Comparison of ENCODE assay signal across 8 cellular contexts in genomic region chrX:41276661-41277506, GRCh38. TPM values are rescaled to one million over a fixed set of nuclear protein-coding genes. Genes with fewer than 3 reads are reported as not detected.
DNase-seq lines count a peak whose midpoint lies in the region; TF ChIP-seq lines count a peak whose summit lies in the region.

No MANE protein-coding gene starts in this region.

- no peak overlapping the region for H3K27ac ChIP-seq in CD4-positive, alpha-beta memory T cell (ENCODE audit: low read depth, low read length)
- H3K27ac ChIP-seq in mammary epithelial cell (ENCODE audit: insufficient read depth, low read depth, low read length): no peak overlapping the region
- H3K27ac ChIP-seq in muscle layer of duodenum (ENCODE audit: low read length): no peak overlapping the region

- H4K20me1 ChIP-seq in Loucy (ENCODE audit: insufficient read depth, low read length, poor library complexity, severe bottlenecking) (no peaks in the 10 kb centered on the region), mammary epithelial cell (ENCODE audit: insufficient read depth, low read length) (no peaks in the 10 kb centered on the region)

- CTCF ChIA-PET in CD4-positive, alpha-beta memory T cell (lab: Charles Lee; ENCODE audit: partially characterized antibody): interaction anchor here (0.6 to 1.3 kb wide), 2 partner anchors 53 to 236 kb away, joined by 5 to 6 read pairs; no protein-coding TSS in a partner anchor
- CTCF ChIA-PET in mammary epithelial cell (lab: Charles Lee; ENCODE audit: low non-redundant PET): no interaction called here

- DNase-seq in CD4-positive, alpha-beta memory T cell: no peak
- no peak for DNase-seq in mammary epithelial cell
- DNase-seq in glomerular visceral epithelial cell (ENCODE audit: extremely low spot score): no peak
- no peak for DNase-seq in NOMO-1 treated with dmso at 0.1 percent for 144 hours (lab: John Stamatoyannopoulos, UW; ENCODE audit: unreplicated experiment)
- no peak for DNase-seq in NCI-H1048 (lab: John Stamatoyannopoulos, UW)
- no peak for DNase-seq in DMS 273 (lab: John Stamatoyannopoulos, UW; ENCODE audit: unreplicated experiment)

- H2AFZ ChIP-seq in Loucy (ENCODE audit: low read length) (peak overlapping the region; percentile 95), mammary epithelial cell (ENCODE audit: low read depth, low read length) (peak overlapping the region; percentile 92)

- H3K9ac ChIP-seq in Loucy (ENCODE audit: low read depth, low read length, poor library complexity, severe bottlenecking): no peak overlapping the region
- H3K9ac ChIP-seq in mammary epithelial cell (ENCODE audit: insufficient read depth, low read length): no peak overlapping the region

- H3K27me3 Mint-ChIP-seq in CD4-positive, alpha-beta memory T cell: no peaks in the 10 kb centered on the region

- no peaks in the 10 kb centered on the region for H3K36me3 ChIP-seq in CD4-positive, alpha-beta memory T cell (ENCODE audit: insufficient read depth, low read length)
- H3K36me3 ChIP-seq in Loucy (ENCODE audit: insufficient read depth, low read length): no peaks in the 10 kb centered on the region
- H3K36me3 ChIP-seq in mammary epithelial cell (ENCODE audit: insufficient read depth, low read length): no peaks in the 10 kb centered on the region
- H3K36me3 ChIP-seq in muscle layer of duodenum (ENCODE audit: control insufficient read depth in 1 of 2, insufficient read depth in 2 of 2, low read length in 2 of 2): no peaks in the 10 kb centered on the region

- H3K9me3 Mint-ChIP-seq in CD4-positive, alpha-beta memory T cell: no peaks in the 10 kb centered on the region

- H3K9me3 ChIP-seq in CD4-positive, alpha-beta memory T cell (ENCODE audit: control insufficient read depth in 1 of 2, low read length in 2 of 2): no peaks in the 10 kb centered on the region
- H3K9me3 ChIP-seq in Loucy (ENCODE audit: insufficient read depth, low read depth, low read length) (no peaks in the 10 kb centered on the region), mammary epithelial cell (replicated peaks; ENCODE audit: insufficient read depth, low read length) (no peaks in the 10 kb centered on the region), muscle layer of duodenum (ENCODE audit: control insufficient read depth in 1 of 2, low read length in 2 of 2) (no peaks in the 10 kb centered on the region)

- H3K4me3 ChIP-seq in CD4-positive, alpha-beta memory T cell (ENCODE audit: low read length in 2 of 2): peak overlapping the region in 1 of 2 donors; percentile 38
- H3K4me3 ChIP-seq in Loucy (ENCODE audit: low read length, poor library complexity, severe bottlenecking) (peak overlapping the region; percentile 78), mammary epithelial cell (replicated peaks in 1 of 3; ENCODE audit: insufficient read depth in 1 of 3, low read depth in 2 of 3, low read length in 3 of 3) (no peak overlapping the region), muscle layer of duodenum (ENCODE audit: low read depth in 1 of 2, low read length in 2 of 2) (peak overlapping the region; percentile 50 to 64)

- H3K4me1 ChIP-seq in CD4-positive, alpha-beta memory T cell (ENCODE audit: insufficient read depth, low read length): peaks cover 5% of the 10 kb centered on the region
- H3K4me1 ChIP-seq in Loucy (ENCODE audit: insufficient read depth, low read length, poor library complexity, severe bottlenecking) (peaks cover 4% of the 10 kb centered on the region), mammary epithelial cell (ENCODE audit: insufficient read depth, low read length) (peaks cover 8% of the 10 kb centered on the region), muscle layer of duodenum (ENCODE audit: control insufficient read depth in 1 of 2, insufficient read depth in 2 of 2, low read length in 2 of 2) (peaks cover 0 to 7% of the 10 kb centered on the region in 2 donors)

- in situ Hi-C loops in mammary epithelial cell (cut with MboI; ENCODE audit: low sequenced_read_pairs in 2 of 2): loop anchor here (5.0 to 25.0 kb wide), 2 partner anchors 165 to 485 kb away; no protein-coding TSS in a partner anchor

- H3K4me1 Mint-ChIP-seq in CD4-positive, alpha-beta memory T cell: peaks cover 0 to 16% (median 2%) of the 10 kb centered on the region in 4 donors

- intact Hi-C loops in CD4-positive, alpha-beta memory T cell (cut with micrococcal nuclease): loop anchor here (1.0 kb wide), 1 partner anchor 165 kb away; no protein-coding TSS in a partner anchor
- intact Hi-C loops in mammary epithelial cell (cut with micrococcal nuclease): loop anchor here (5.0 kb wide), 3 partner anchors 180 to 1845 kb away; no protein-coding TSS in a partner anchor

- H3K36me3 Mint-ChIP-seq in CD4-positive, alpha-beta memory T cell: no peaks in the 10 kb centered on the region

- peak overlapping the region; percentile 73 for H3K4me2 ChIP-seq in Loucy (ENCODE audit: low read depth, low read length, poor library complexity, severe bottlenecking)
- H3K4me2 ChIP-seq in mammary epithelial cell (ENCODE audit: insufficient read depth, low read depth, low read length): peak overlapping the region; percentile 91

- peak overlapping the region in 6 of 7 donors; percentile 32 to 72 (median 56) for H3K27ac Mint-ChIP-seq in CD4-positive, alpha-beta memory T cell

- peak overlapping the region; percentile 76 to 83 (median 81) for H3K4me3 Mint-ChIP-seq in CD4-positive, alpha-beta memory T cell

- no TSS peak for BruUV-seq in mammary epithelial cell (replicated peaks; lab: Mats Ljungman, UMichigan)

- no peaks in the 10 kb centered on the region for H3K27me3 ChIP-seq in CD4-positive, alpha-beta memory T cell (ENCODE audit: insufficient read depth, low read length)
- no peaks in the 10 kb centered on the region for H3K27me3 ChIP-seq in Loucy (ENCODE audit: insufficient read depth, low read length, poor library complexity, severe bottlenecking)
- no peaks in the 10 kb centered on the region for H3K27me3 ChIP-seq in mammary epithelial cell (ENCODE audit: insufficient read depth, low read length)
- no peaks in the 10 kb centered on the region for H3K27me3 ChIP-seq in muscle layer of duodenum (ENCODE audit: low read depth, low read length)

- TF ChIP-seq CTCF in Loucy (conservative IDR thresholded peaks at IDR 0.05; ENCODE audit: low read length) (no peak), mammary epithelial cell (conservative IDR thresholded peaks at IDR 0.05 in 1 of 2, IDR thresholded peaks at IDR 0.05 in 1 of 2; ENCODE audit: extremely low read depth in 1 of 2, insufficient read depth in 1 of 2, low read depth in 1 of 2, low read length in 2 of 2) (no peak)

- dilution Hi-C loops in mammary epithelial cell (cut with HindIII; ENCODE audit: low sequenced_read_pairs): no loop called here

- H3K9me2 ChIP-seq in Loucy (replicated peaks; ENCODE audit: low read depth, low read length): no peaks in the 10 kb centered on the region

- POLR2A ChIA-PET in CD4-positive, alpha-beta memory T cell (lab: Charles Lee; ENCODE audit: partially characterized antibody): interaction anchor here (0.9 to 1.3 kb wide), 3 partner anchors 57 to 106 kb away, joined by 4 to 5 read pairs (median 5); no protein-coding TSS in a partner anchor

- 33% methylated on average over 15 of the region's 19 CpGs for WGBS in mammary epithelial cell (ENCODE audit: low coverage, missing lambda C conversion rate)

- H3F3A ChIP-seq in Loucy (ENCODE audit: low read depth): no peaks in the 10 kb centered on the region

- H3K79me2 ChIP-seq in Loucy (ENCODE audit: insufficient read depth, low read length): no peaks in the 10 kb centered on the region
- no peaks in the 10 kb centered on the region for H3K79me2 ChIP-seq in mammary epithelial cell (ENCODE audit: insufficient read depth, low read length)

RNA-seq across cellular contexts. Expression of gene DDX3X, which starts 57.1 kb away (rescaled TPM):
- total RNA-seq in CD4-positive, alpha-beta memory T cell: 100 to 1,000 TPM; 318 to 320 TPM
- polyA plus RNA-seq in CD4-positive, alpha-beta memory T cell: 100 to 1,000 TPM; 256 to 257 TPM
- 100 to 1,000 TPM; 230 to 247 TPM for total RNA-seq in mammary epithelial cell
- 66.2 TPM for polyA plus RNA-seq in mammary epithelial cell
- 111 TPM for polyA minus RNA-seq in mammary epithelial cell

Comparison
In these comparisons a context has a peak if more than half of its experiments do, and no peak if none do; other contexts are left out.
1. H3K4me3 ChIP-seq: peak in Loucy (single experiment) and muscle layer of duodenum (2 of 2); none in mammary epithelial cell (0 of 3).